ENCODE assay signal across 1 cellular context in genomic region chr7:140597425-140597949, GRCh38.
TF ChIP-seq lines count a peak whose summit lies in the region.

No MANE protein-coding gene starts in this region.

TF ChIP-seq in K562, 482 proteins besides CTCF, POLR2A, EP300 and RAD21 (continued from another document):
- no peak for TF ChIP-seq GMEB1 (CRISPR knock-in tag; IDR thresholded peaks at IDR 0.05)
- TF ChIP-seq CBX8 (IDR thresholded peaks at IDR 0.05; ENCODE audit: borderline replicate concordance, extremely low read depth, low read depth, low read length, poor library complexity, severe bottlenecking) = peak; percentile 83
